ENCODE assay signal across 8 cellular contexts in the genomic region with DNA sequence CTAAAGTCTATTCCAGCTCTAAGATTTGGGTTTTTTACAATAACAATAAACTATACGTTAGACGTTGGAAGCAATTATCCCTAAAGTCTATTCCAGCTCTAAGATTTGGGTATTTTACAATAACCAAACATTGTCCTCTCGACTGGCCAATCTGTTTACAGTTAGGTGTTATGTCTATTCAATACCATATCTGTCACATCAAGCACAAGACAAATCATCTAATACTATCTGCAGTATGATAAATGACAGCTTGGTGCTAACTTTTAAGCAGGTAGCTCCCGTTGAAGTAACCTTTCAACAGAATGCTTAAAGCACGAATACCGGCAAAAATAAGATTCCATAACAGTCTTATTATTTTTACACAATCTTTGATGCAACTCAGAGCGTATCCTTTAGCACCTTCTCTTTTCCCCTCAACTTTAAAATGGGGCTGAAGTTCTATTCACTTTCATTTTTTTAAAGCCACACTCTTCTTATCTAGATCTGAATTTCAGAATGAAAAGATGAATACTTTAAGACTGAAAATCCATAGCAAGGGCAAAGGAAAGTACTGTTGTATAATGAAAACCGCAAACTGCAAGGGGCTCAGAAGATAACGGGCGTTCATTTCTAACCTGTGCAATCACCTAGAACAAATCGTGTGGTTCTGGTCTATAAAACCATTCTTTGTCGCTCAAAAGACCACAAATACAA. TPM values are rescaled to one million over a fixed set of nuclear protein-coding genes. Genes with fewer than 3 reads are reported as not detected.
A peak's percentile ranks its signal among the peaks of the same experiment; 100 is the strongest.
DNase-seq lines count a peak whose midpoint lies in the region; ATAC-seq and TF ChIP-seq lines count a peak whose summit lies in the region.

No MANE protein-coding gene starts in this region.

- H3K27ac ChIP-seq in Peyer's patch (peak overlapping the region; percentile 98 to 99 (median 99)), epithelial cell of prostate (peak overlapping the region; percentile 79), psoas muscle (peak overlapping the region; percentile 95)

- DNase-seq in Peyer's patch (no peak), epithelial cell of prostate (ENCODE audit: low read depth, low spot score) (no peak), psoas muscle (no peak), AG08396 (ENCODE audit: low spot score) (no peak), NCI-H1930 (lab: John Stamatoyannopoulos, UW) (no peak), NK-92 (lab: John Stamatoyannopoulos, UW; ENCODE audit: unreplicated experiment) (no peak)
- DNase-seq in stimulated activated CD4-positive, alpha-beta T cell treated with anti-CD3 and anti-CD28 coated beads, Interleukin-12 subunit alpha, Interleukin-12 subunit beta, amount 100 ng/mL, for 4 hours: no peak

- H3K36me3 ChIP-seq in Peyer's patch (peaks cover 0 to 4% (median 0%) of the 10 kb centered on the region in 3 donors), psoas muscle (ENCODE audit: insufficient read depth in 1 of 2, low read depth in 1 of 2) (peaks cover 0 to 4% of the 10 kb centered on the region in 2 donors)

- no peaks in the 10 kb centered on the region for H3K9me3 ChIP-seq in Peyer's patch
- no peaks in the 10 kb centered on the region for H3K9me3 ChIP-seq in psoas muscle

- intact Hi-C loops in psoas muscle (cut with DNase I): loop anchor here (2.0 to 5.0 kb wide), 4 partner anchors 40 to 262 kb away; a partner anchor contains a TSS

- 0% methylated on average over 12 of the region's 12 CpGs for WGBS in psoas muscle, 3 donors

- no peak for TF ChIP-seq POLR2A in Peyer's patch (IDR thresholded peaks at IDR 0.05)

- H3K4me3 ChIP-seq in Peyer's patch (peak overlapping the region; percentile 80 to 92 (median 84)), psoas muscle (peak overlapping the region; percentile 82)

- H3K4me1 ChIP-seq in Peyer's patch: peaks cover 0 to 18% (median 4%) of the 10 kb centered on the region in 4 donors
- H3K4me1 ChIP-seq in psoas muscle: peaks cover 34% of the 10 kb centered on the region

- TF ChIP-seq CTCF in Peyer's patch (IDR thresholded peaks at IDR 0.05) (no peak), psoas muscle (IDR thresholded peaks at IDR 0.05) (no peak)

- ATAC-seq in GM21619 (IDR thresholded peaks at IDR 0.05; ENCODE audit: unreplicated experiment) (peak; percentile 6), psoas muscle (no peak)

- no peaks in the 10 kb centered on the region for H3K27me3 ChIP-seq in Peyer's patch
- H3K27me3 ChIP-seq in psoas muscle (ENCODE audit: insufficient read depth in 3 of 3, low read length in 2 of 3): no peaks in the 10 kb centered on the region

RNA-seq across cellular contexts. Expression of a gene that starts 0.9 kb away (rescaled TPM):
- total RNA-seq in Peyer's patch: 10 to 100 TPM; 67.7 to 83.2 (median 74.3) TPM
- 100 to 1,000 TPM; 121 to 155 (median 127) TPM for total RNA-seq in psoas muscle
- 100 to 1,000 TPM in 1 of 3 donors, 10 to 100 TPM in 2; 37.1 to 129 (median 66.5) TPM for polyA plus RNA-seq in psoas muscle

RNA-seq across cellular contexts. Expression of a gene that starts 38.4 kb away (rescaled TPM):
- total RNA-seq in Peyer's patch: 10 to 100 TPM; 13.8 to 21.5 (median 15.8) TPM
- total RNA-seq in psoas muscle: 10 to 100 TPM; 14.1 to 27.2 (median 21.8) TPM
- 10 to 100 TPM in 2 of 3 donors, 1 to 10 TPM in 1; 8.8 to 25.5 (median 18.8) TPM for polyA plus RNA-seq in psoas muscle

RNA-seq across cellular contexts. Expression of a gene that starts 50.5 kb away (rescaled TPM):
- total RNA-seq in Peyer's patch: 1,000 to 10,000 TPM in 1 of 4 donors, 100 to 1,000 TPM in 3; 565 to 1,018 (median 894) TPM
- total RNA-seq in psoas muscle: 100 to 1,000 TPM; 251 to 725 (median 513) TPM
- 1,000 to 10,000 TPM; 1,071 to 3,448 (median 1,168) TPM for polyA plus RNA-seq in psoas muscle
